In genomic region chr1:151547119-151547899, GRCh38 we compare ENCODE assay signal across 8 cellular contexts. TPM values are rescaled to one million over a fixed set of nuclear protein-coding genes. Genes with fewer than 3 reads are reported as not detected.
DNase-seq lines count a peak whose midpoint lies in the region; ATAC-seq and TF ChIP-seq lines count a peak whose summit lies in the region.

No MANE protein-coding gene starts in this region.

- in situ Hi-C loops in ACHN (cut with HindIII; ENCODE audit: low pct_ligation_motif_present, low pct_unique_long_range_greater_than_20kb, low sequenced_read_pairs): no loop called here

- no peaks in the 10 kb centered on the region for H3K9me3 ChIP-seq in lung (ENCODE audit: control insufficient read depth in 2 of 2, insufficient read depth in 1 of 2, low read length in 1 of 2)

- no peaks in the 10 kb centered on the region for H3K27me3 ChIP-seq in lung (ENCODE audit: control insufficient read depth, insufficient read depth)

- no peak for TF ChIP-seq CTCF in lung (IDR thresholded peaks at IDR 0.05; ENCODE audit: control extremely low read depth, extremely low read depth)

- H3K27ac ChIP-seq in lung (ENCODE audit: low read depth in 1 of 2, low read length in 1 of 2): peak overlapping the region in 1 of 2 donors; percentile 69

- no peaks in the 10 kb centered on the region for H3K36me3 ChIP-seq in lung (ENCODE audit: control insufficient read depth in 2 of 2, insufficient read depth in 2 of 2, low read length in 2 of 2)

- no peak overlapping the region for H3K4me3 ChIP-seq in lung

- DNase-seq in ACHN (peak; percentile 99), LoVo (ENCODE audit: low spot score) (peak; percentile 89), dermis blood vessel endothelial cell (peak; percentile 89), lung (ENCODE audit: low spot score) (peak; percentile 84), NCI-H748 treated with DMSO at 0.1 percent for 48 hours (lab: John Stamatoyannopoulos, UW) (no peak), NCI-H2107 treated with DMSO at 0.1 percent for 48 hours (lab: John Stamatoyannopoulos, UW; ENCODE audit: unreplicated experiment) (no peak)

- WGBS in lung, 2 donors: 46 to 62% methylated on average over 7 of the region's 7 CpGs

- peaks cover 3 to 7% of the 10 kb centered on the region in 2 donors for H3K4me1 ChIP-seq in lung (ENCODE audit: control insufficient read depth in 2 of 2, insufficient read depth in 2 of 2, low read length in 2 of 2)

- ATAC-seq in lung (ENCODE audit: insufficient read depth, low FRiP score): peak; percentile 83
- no peak for ATAC-seq in GM19328 (IDR thresholded peaks at IDR 0.05; ENCODE audit: unreplicated experiment)
- no peak for ATAC-seq in HG03460 (IDR thresholded peaks at IDR 0.05; ENCODE audit: unreplicated experiment)

RNA-seq across cellular contexts. Expression of gene TUFT1, which starts 7.2 kb away (rescaled TPM):
- total RNA-seq in dermis blood vessel endothelial cell: 6.0 and 8.2 TPM in 2 replicates
- 10 to 100 TPM in 1 of 2 donors, 1 to 10 TPM in 1; 9.2 to 13.9 TPM for total RNA-seq in lung
- polyA plus RNA-seq in lung: 1 to 10 TPM; 5.6 to 6.2 TPM

RNA-seq across cellular contexts. Expression of gene CGN, which starts 36.1 kb away (rescaled TPM):
- total RNA-seq in dermis blood vessel endothelial cell (0.42 and 2.4 TPM in 2 replicates), lung (10 to 100 TPM; 38.9 to 74.9 TPM)
- 10 to 100 TPM; 23.4 to 34.7 TPM for polyA plus RNA-seq in lung

Comparison
In these comparisons a context has a peak if more than half of its experiments do, and no peak if none do; other contexts are left out.
1. DNase-seq: peak in ACHN (single experiment), LoVo (single experiment), dermis blood vessel endothelial cell (single experiment) and lung (single experiment); none in NCI-H748 treated with DMSO at 0.1 percent for 48 hours (single experiment) and NCI-H2107 treated with DMSO at 0.1 percent for 48 hours (single experiment).
2. RNA of gene CGN, which starts 36.1 kb away (total RNA-seq): 38.9 to 74.9 TPM in lung; 0.42 to 2.4 TPM in dermis blood vessel endothelial cell; every median in the first group is over 10 times any median in the second.